9 cellular contexts compared by ENCODE assay signal in genomic region chr6:136225496-136225895, GRCh38. TPM values are rescaled to one million over a fixed set of nuclear protein-coding genes. Genes with fewer than 3 reads are reported as not detected.
DNase-seq lines count a peak whose midpoint lies in the region; ATAC-seq and TF ChIP-seq lines count a peak whose summit lies in the region.
"Had no signal": no experiment of that assay in that cellular context is flagged by ENCODE, and none has a peak within 500 bp of the region (broad histone marks: within the 10 kb centered on the region; RNA-seq: fewer than 3 reads in every experiment).

No MANE protein-coding gene starts in this region.

- H3K79me2 ChIP-seq in HCT116 (ENCODE audit: insufficient read depth, low read length) = no peaks in the 10 kb centered on the region

- H3K36me3 ChIP-seq in HCT116 (ENCODE audit: control insufficient read depth in 1 of 2, insufficient read depth in 2 of 2, low read length in 2 of 2) = no peaks in the 10 kb centered on the region; a peak in 1 of 4 replicates

- CTCF ChIA-PET in HCT116 (lab: Charles Lee) = interaction anchor here (1.1 to 1.5 kb wide), 10 partner anchors 92 to 754 kb away, joined by 3 to 21 read pairs (median 4); no protein-coding TSS in a partner anchor

- DNase-seq in CD1c-positive myeloid dendritic cell (ENCODE audit: extremely low spot score) = peak; percentile 37
- no peak for DNase-seq in HCT116 (ENCODE audit: low read depth, low spot score)
- peak; percentile 46 for DNase-seq in activated T-cell treated with anti-CD3 and anti-CD28 coated beads, Interleukin-2, amount 50 U/mL, for 24 hours
- no peak for DNase-seq in memory B cell (ENCODE audit: low spot score in 2 of 2)
- no peak for DNase-seq in midbrain (lab: John Stamatoyannopoulos, UW)

- BruUV-seq in HCT116 (replicated peaks; lab: Mats Ljungman, UMichigan) = no TSS peak

- no peaks in the 10 kb centered on the region for H3K27me3 Mint-ChIP-seq in activated T-cell treated with anti-CD3 and anti-CD28 coated beads, Interleukin-2, amount 50 U/mL, for 24 hours
- peaks cover 3% of the 10 kb centered on the region for H3K27me3 Mint-ChIP-seq in memory B cell

- intact Hi-C loops in HCT116 (cut with micrococcal nuclease) = loop anchor here (5.0 to 10.0 kb wide), 2 partner anchors 303 to 471 kb away; no protein-coding TSS in a partner anchor

- H3K4me1 Mint-ChIP-seq in activated T-cell treated with anti-CD3 and anti-CD28 coated beads, Interleukin-2, amount 50 U/mL, for 24 hours (ENCODE audit: low read depth) = peaks cover 18% of the 10 kb centered on the region
- peaks cover 7% of the 10 kb centered on the region for H3K4me1 Mint-ChIP-seq in memory B cell

- TF ChIP-seq CTCF in HCT116 (IDR thresholded peaks at IDR 0.05 in 2 of 3, conservative IDR thresholded peaks at IDR 0.05 in 1 of 3; ENCODE audit: borderline replicate concordance in 1 of 3, insufficient read depth in 1 of 3, low read depth in 2 of 3, low read length in 2 of 3) = no peak

- ATAC-seq in HCT116 = no peak
- no peak for ATAC-seq in memory B cell (ENCODE audit: low read depth)
- ATAC-seq in HG03442 (IDR thresholded peaks at IDR 0.05; ENCODE audit: unreplicated experiment) = no peak
- ATAC-seq in GM21619 (IDR thresholded peaks at IDR 0.05; ENCODE audit: unreplicated experiment) = no peak
- no peak for ATAC-seq in esophagus mucosa

- H3K9me3 ChIP-seq in HCT116 (ENCODE audit: control insufficient read depth in 1 of 2, insufficient read depth in 1 of 2, low read depth in 1 of 2, low read length in 2 of 2) = no peaks in the 10 kb centered on the region

- H3K27ac Mint-ChIP-seq in activated T-cell treated with anti-CD3 and anti-CD28 coated beads, Interleukin-2, amount 50 U/mL, for 24 hours = no peak overlapping the region
- H3K27ac Mint-ChIP-seq in memory B cell = peak overlapping the region; percentile 8

- H3K4me3 ChIP-seq in HCT116 (replicated peaks in 1 of 2; ENCODE audit: low read depth in 1 of 2, low read length in 2 of 2) = no peak overlapping the region
- H3K4me3 ChIP-seq: lung had no signal

- H3K9me2 ChIP-seq in HCT116 (ENCODE audit: insufficient read depth) = no peaks in the 10 kb centered on the region

- no peaks in the 10 kb centered on the region for H3K27me3 ChIP-seq in HCT116 (ENCODE audit: insufficient read depth, low read length)

- H3K4me1 ChIP-seq in HCT116 (ENCODE audit: control insufficient read depth in 1 of 2, insufficient read depth in 2 of 2, low read length in 2 of 2) = peaks cover 0 to 7% of the 10 kb centered on the region in 2 experiments; a peak in 1 of 4 replicates

- H3K9ac ChIP-seq in HCT116 (ENCODE audit: low read length) = no peak overlapping the region

- no peak for TF ChIP-seq RAD21 in HCT116 (IDR thresholded peaks at IDR 0.05; ENCODE audit: low read depth)

- no peak overlapping the region for H3K27ac ChIP-seq in HCT116 (ENCODE audit: low read depth, low read length)

- peak overlapping the region; percentile 94 for H2AFZ ChIP-seq in HCT116 (ENCODE audit: low read depth, low read length, poor library complexity, severe bottlenecking)

- H3K4me3 Mint-ChIP-seq in activated T-cell treated with anti-CD3 and anti-CD28 coated beads, Interleukin-2, amount 50 U/mL, for 24 hours = no peak overlapping the region
- no peak overlapping the region for H3K4me3 Mint-ChIP-seq in memory B cell

- H3K36me3 Mint-ChIP-seq in activated T-cell treated with anti-CD3 and anti-CD28 coated beads, Interleukin-2, amount 50 U/mL, for 24 hours (ENCODE audit: low read depth) = peaks cover 11% of the 10 kb centered on the region
- peaks cover under 1% of the 10 kb centered on the region for H3K36me3 Mint-ChIP-seq in memory B cell

- peaks cover 4% of the 10 kb centered on the region for H3K9me3 Mint-ChIP-seq in activated T-cell treated with anti-CD3 and anti-CD28 coated beads, Interleukin-2, amount 50 U/mL, for 24 hours
- peaks cover 3% of the 10 kb centered on the region for H3K9me3 Mint-ChIP-seq in memory B cell

- POLR2A ChIA-PET in HCT116 (lab: Charles Lee) = no interaction called here

- RAD21 ChIA-PET in HCT116 (lab: Charles Lee; ENCODE audit: low non-redundant PET in 1 of 2, low total read pairs in 2 of 2, uncharacterized antibody in 2 of 2, unreplicated experiment in 2 of 2) = no interaction called here

- H4K20me1 ChIP-seq in HCT116 (ENCODE audit: insufficient read depth) = no peaks in the 10 kb centered on the region

- no peak for TF ChIP-seq POLR2A in HCT116 (IDR thresholded peaks at IDR 0.05; ENCODE audit: borderline replicate concordance, extremely low read depth, insufficient read depth, insufficient read length)

- peak overlapping the region; percentile 58; the same call in 1 of the 2 replicates for H3K4me2 ChIP-seq in HCT116 (ENCODE audit: low read length)

TF ChIP-seq in HCT116, 20 proteins besides CTCF, POLR2A, EP300 and RAD21:
- TF ChIP-seq TCF7L2 (IDR thresholded peaks at IDR 0.05; ENCODE audit: borderline replicate concordance, extremely low read depth, insufficient read depth, insufficient read length) (no peak), REST (IDR thresholded peaks at IDR 0.05; ENCODE audit: low read depth) (no peak), POLR2AphosphoS5 (IDR thresholded peaks at IDR 0.05; ENCODE audit: low read depth, low read length) (no peak), JUND (IDR thresholded peaks at IDR 0.05) (no peak), EZH2phosphoT487 (IDR thresholded peaks at IDR 0.05; ENCODE audit: borderline replicate concordance) (no peak), EZH2 (IDR thresholded peaks at IDR 0.05) (no peak), YY1 (IDR thresholded peaks at IDR 0.05; ENCODE audit: extremely low read depth, insufficient replicate concordance, low read depth, low read length) (no peak), MAX (IDR thresholded peaks at IDR 0.05) (no peak), CBX3 (IDR thresholded peaks at IDR 0.05; ENCODE audit: low read depth) (no peak), SIN3A (IDR thresholded peaks at IDR 0.05; ENCODE audit: low read depth) (no peak), EGR1 (IDR thresholded peaks at IDR 0.05; ENCODE audit: low read depth) (no peak), CEBPB (IDR thresholded peaks at IDR 0.05; ENCODE audit: low read depth) (no peak), ELF1 (IDR thresholded peaks at IDR 0.05; ENCODE audit: borderline replicate concordance, low read depth) (no peak), ZFX (IDR thresholded peaks at IDR 0.05) (no peak), ATF3 (IDR thresholded peaks at IDR 0.05) (no peak), ZBTB33 (IDR thresholded peaks at IDR 0.05; ENCODE audit: extremely low read depth, insufficient replicate concordance, low read length) (no peak), SP1 (IDR thresholded peaks at IDR 0.05; ENCODE audit: low read depth) (no peak)
TF ChIP-seq in HCT116: peak in this region for 0.

RNA-seq across cellular contexts. Expression of gene MTFR2, which starts 24.6 kb away (rescaled TPM):
- total RNA-seq in HCT116 (2021; ENCODE audit: unreplicated experiment) (13.2 TPM), esophagus mucosa (4.3 TPM)
- 6.9 and 8.9 TPM in 2 replicates for polyA plus RNA-seq in HCT116 (2012)

Comparison
In these comparisons a context has a peak if more than half of its experiments do, and no peak if none do; other contexts are left out.
1. DNase-seq: peak in CD1c-positive myeloid dendritic cell (single experiment) and activated T-cell treated with anti-CD3 and anti-CD28 coated beads, Interleukin-2, amount 50 U/mL, for 24 hours (single experiment); none in HCT116 (single experiment), memory B cell (0 of 2) and midbrain (single experiment).